ENCODE assay signal across 1 cellular context in genomic region chr5:5784114-5784513, GRCh38.
TF ChIP-seq lines count a peak whose summit lies in the region.

No MANE protein-coding gene starts in this region.

TF ChIP-seq in GM12878, 131 proteins besides CTCF, POLR2A, EP300 and RAD21 (continued from another document):
- TF ChIP-seq ZBTB11 (CRISPR knock-in tag; IDR thresholded peaks at IDR 0.05) (no peak), MTA3 (IDR thresholded peaks at IDR 0.05; ENCODE audit: borderline replicate concordance, low read length) (no peak), ZNF687 (IDR thresholded peaks at IDR 0.05) (no peak), BRCA1 (IDR thresholded peaks at IDR 0.05; ENCODE audit: low read depth, low read length) (no peak), ATF7 (IDR thresholded peaks at IDR 0.05; ENCODE audit: low read depth) (peak; percentile 64)
